ENCODE assay signal across 11 cellular contexts in genomic region chrX:39900788-39901170, GRCh38.
A peak's percentile ranks its signal among the peaks of the same experiment; 100 is the strongest.
DNase-seq lines count a peak whose midpoint lies in the region; ATAC-seq, FAIRE-seq and TF ChIP-seq lines count a peak whose summit lies in the region.
"Had no signal": no experiment of that assay in that cellular context is flagged by ENCODE, and none has a peak within 500 bp of the region (broad histone marks: within the 10 kb centered on the region; RNA-seq: fewer than 3 reads in every experiment).

No MANE protein-coding gene starts in this region.

- H3K36me3 ChIP-seq in osteoblast (ENCODE audit: insufficient read depth, low read length), result no peaks in the 10 kb centered on the region

- H2AFZ ChIP-seq in osteoblast (ENCODE audit: low read length), result peak overlapping the region; percentile 80

- H3K79me2 ChIP-seq in osteoblast (ENCODE audit: insufficient read depth, low read length), result no peaks in the 10 kb centered on the region

- H4K20me1 ChIP-seq in osteoblast (ENCODE audit: insufficient read depth, low read length), result no peaks in the 10 kb centered on the region

- H3K4me2 ChIP-seq in osteoblast (ENCODE audit: insufficient read depth, low read length), result peak overlapping the region; percentile 61

- no peak overlapping the region for H3K27ac Mint-ChIP-seq in activated CD8-positive, alpha-beta memory T cell treated with anti-CD3 and anti-CD28 coated beads, Interleukin-2, amount 10 ng/mL, durations not matched to agents 7 days and 5 days
- H3K27ac Mint-ChIP-seq: activated CD8-positive, alpha-beta T cell treated with anti-CD3 and anti-CD28 coated beads, Interleukin-2, amount 10 ng/mL, durations not matched to agents 7 days and 5 days had no signal

- no peaks in the 10 kb centered on the region for H3K36me3 Mint-ChIP-seq in activated CD8-positive, alpha-beta memory T cell treated with anti-CD3 and anti-CD28 coated beads, Interleukin-2, amount 10 ng/mL, durations not matched to agents 7 days and 5 days

- TF ChIP-seq CTCF in osteoblast (IDR thresholded peaks at IDR 0.05; ENCODE audit: extremely low read depth, low read depth, low read length), result no peak

- peaks cover 2% of the 10 kb centered on the region for H3K27me3 Mint-ChIP-seq in activated CD8-positive, alpha-beta memory T cell treated with anti-CD3 and anti-CD28 coated beads, Interleukin-2, amount 10 ng/mL, durations not matched to agents 7 days and 5 days

- peaks cover 54% of the 10 kb centered on the region for H3K4me1 ChIP-seq in osteoblast (ENCODE audit: insufficient read depth, low read length)

- TF ChIP-seq POLR2A in GM12891 (IDR thresholded peaks at IDR 0.05; ENCODE audit: low read depth, low read length), result no peak

- H3K27me3 ChIP-seq in osteoblast (ENCODE audit: insufficient read depth, low read length), result peaks cover 8% of the 10 kb centered on the region

- H3K9me3 ChIP-seq in osteoblast (ENCODE audit: low read depth, low read length), result no peaks in the 10 kb centered on the region

- no peak for ATAC-seq in activated CD8-positive, alpha-beta memory T cell treated with anti-CD3 and anti-CD28 coated beads, Interleukin-2, amount 10 ng/mL, durations not matched to agents 7 days and 5 days
- ATAC-seq: activated CD8-positive, alpha-beta T cell treated with anti-CD3 and anti-CD28 coated beads, Interleukin-2, amount 10 ng/mL, durations not matched to agents 7 days and 5 days had no signal

- no peak overlapping the region for H3K4me3 Mint-ChIP-seq in activated CD8-positive, alpha-beta memory T cell treated with anti-CD3 and anti-CD28 coated beads, Interleukin-2, amount 10 ng/mL, durations not matched to agents 7 days and 5 days
- H3K4me3 Mint-ChIP-seq: activated CD8-positive, alpha-beta T cell treated with anti-CD3 and anti-CD28 coated beads, Interleukin-2, amount 10 ng/mL, durations not matched to agents 7 days and 5 days had no signal

- H3K4me3 ChIP-seq in osteoblast (ENCODE audit: insufficient read depth, low read length), result peak overlapping the region; percentile 44
- H3K4me3 ChIP-seq: skin epidermis had no signal

- CTCF ChIA-PET in activated CD8-positive, alpha-beta memory T cell treated with anti-CD3 and anti-CD28 coated beads, Interleukin-2, amount 10 ng/mL, durations not matched to agents 7 days and 5 days (lab: Charles Lee), result no interaction called here

- peak; percentile 77 for FAIRE-seq in GM12891 (lab: Jason Lieb, UNC)
- FAIRE-seq: urothelium cell line had no signal

- H3K4me1 Mint-ChIP-seq in activated CD8-positive, alpha-beta memory T cell treated with anti-CD3 and anti-CD28 coated beads, Interleukin-2, amount 10 ng/mL, durations not matched to agents 7 days and 5 days, result peaks cover 14% of the 10 kb centered on the region

- H3K27ac ChIP-seq in osteoblast (ENCODE audit: low read depth, low read length), result no peak overlapping the region
- H3K27ac ChIP-seq: skin epidermis had no signal

- H3K9me3 Mint-ChIP-seq in activated CD8-positive, alpha-beta memory T cell treated with anti-CD3 and anti-CD28 coated beads, Interleukin-2, amount 10 ng/mL, durations not matched to agents 7 days and 5 days (ENCODE audit: low read depth), result no peaks in the 10 kb centered on the region

- DNase-seq in GM12891 (ENCODE audit: insufficient read length, low spot score) (no peak), NCI-H2107 treated with DMSO at 0.1 percent for 48 hours (lab: John Stamatoyannopoulos, UW; ENCODE audit: unreplicated experiment) (peak; percentile 62), ecto neural progenitor cell (ENCODE audit: low spot score) (peak; percentile 65), osteoblast (ENCODE audit: insufficient read length, low spot score, missing footprints) (peak; percentile 85), activated T-cell treated with anti-CD3 and anti-CD28 coated beads for 4 hours (no peak), iPS-NIHi7 (ENCODE audit: extremely low spot score) (no peak)
- no peak for DNase-seq in activated CD8-positive, alpha-beta memory T cell treated with anti-CD3 and anti-CD28 coated beads, Interleukin-2, amount 10 ng/mL, durations not matched to agents 7 days and 5 days
- DNase-seq: activated CD8-positive, alpha-beta T cell treated with anti-CD3 and anti-CD28 coated beads, Interleukin-2, amount 10 ng/mL, durations not matched to agents 7 days and 5 days; NCI-H446 had no signal

TF ChIP-seq in GM12891, 5 proteins besides CTCF, POLR2A, EP300 and RAD21:
- TF ChIP-seq POU2F2 (IDR thresholded peaks at IDR 0.05; ENCODE audit: low read depth, low read length) (no peak), TAF1 (IDR thresholded peaks at IDR 0.05; ENCODE audit: low read depth, low read length) (no peak), POLR2AphosphoS5 (IDR thresholded peaks at IDR 0.05; ENCODE audit: low read depth, low read length) (no peak), PAX5 (IDR thresholded peaks at IDR 0.05; ENCODE audit: insufficient read depth, low read length, severe bottlenecking) (no peak), SPI1 (IDR thresholded peaks at IDR 0.05; ENCODE audit: low read depth, low read length) (no peak)

Comparison
In these comparisons a context has a peak if more than half of its experiments do, and no peak if none do; other contexts are left out.
1. DNase-seq: peak in NCI-H2107 treated with DMSO at 0.1 percent for 48 hours (single experiment), ecto neural progenitor cell (single experiment) and osteoblast (single experiment); none in GM12891 (single experiment), activated CD8-positive, alpha-beta memory T cell treated with anti-CD3 and anti-CD28 coated beads, Interleukin-2, amount 10 ng/mL, durations not matched to agents 7 days and 5 days (single experiment), activated T-cell treated with anti-CD3 and anti-CD28 coated beads for 4 hours (single experiment) and iPS-NIHi7 (single experiment).